In genomic region chr12:115922952-115923564, GRCh38 we compare ENCODE assay signal across 11 cellular contexts.
DNase-seq lines count a peak whose midpoint lies in the region; ATAC-seq and TF ChIP-seq lines count a peak whose summit lies in the region.
"Had no signal": no experiment of that assay in that cellular context is flagged by ENCODE, and none has a peak within 500 bp of the region (broad histone marks: within the 10 kb centered on the region; RNA-seq: fewer than 3 reads in every experiment).

No MANE protein-coding gene starts in this region.

- no peaks in the 10 kb centered on the region for H3K36me3 ChIP-seq in right lobe of liver

- TF ChIP-seq POLR2A in right lobe of liver (IDR thresholded peaks at IDR 0.05) = no peak

- ATAC-seq in right lobe of liver (peak; percentile 46 to 77 (median 61)), HG02973 (IDR thresholded peaks at IDR 0.05; ENCODE audit: unreplicated experiment) (no peak), GM18873 (IDR thresholded peaks at IDR 0.05; ENCODE audit: low FRiP score, unreplicated experiment) (no peak)

- H3K27ac ChIP-seq in VCaP = no peak overlapping the region
- no peak overlapping the region for H3K27ac ChIP-seq in right lobe of liver

- no peaks in the 10 kb centered on the region for H3K9me3 ChIP-seq in right lobe of liver

- WGBS in right lobe of liver (ENCODE audit: insufficient coverage, low coverage, low lambda C conversion rate, missing lambda C conversion rate) = 32% methylated on average over 3 of the region's 8 CpGs

- intact Hi-C loops in right lobe of liver (cut with DNase I) = no loop called here

- H3K4me3 ChIP-seq in right lobe of liver = no peak overlapping the region

- peak; percentile 43 for TF ChIP-seq CTCF in LNCAP (IDR thresholded peaks at IDR 0.05)
- TF ChIP-seq CTCF in VCaP (conservative IDR thresholded peaks at IDR 0.05) = peak; percentile 80
- TF ChIP-seq CTCF in right lobe of liver (IDR thresholded peaks at IDR 0.05) = peak; percentile 24 to 52 (median 38)

- DNase-seq in NCI-H2171 treated with DMSO at 0.1 percent for 48 hours (lab: John Stamatoyannopoulos, UW) (peak; percentile 39), NCI-H2171 (lab: John Stamatoyannopoulos, UW) (no peak), right lobe of liver (no peak)
- no peak for DNase-seq in stimulated activated CD4-positive, alpha-beta T cell treated with anti-CD3 and anti-CD28 coated beads, Interleukin-4, amount 100 ng/mL, for 4 hours
- DNase-seq: effector CD4-positive, alpha-beta T cell; NCI-H510A treated with DMSO at 0.1 percent for 48 hours; stimulated activated CD4-positive, alpha-beta T cell treated with anti-CD3 and anti-CD28 coated beads, Interleukin-1b, Interleukin-23, amount 100 ng/mL, for 48 hours had no signal

- no peaks in the 10 kb centered on the region for H3K27me3 ChIP-seq in right lobe of liver

- no peaks in the 10 kb centered on the region for H3K4me1 ChIP-seq in right lobe of liver

Comparison
In these comparisons a context has a peak if more than half of its experiments do, and no peak if none do; other contexts are left out.
1. ATAC-seq: peak in right lobe of liver (4 of 4); none in HG02973 (single experiment) and GM18873 (single experiment).
2. Peak in every context shown above with its lines, with median percentiles within 50 percentile points of each other: CTCF ChIP-seq.